In genomic region chr17:21353326-21354010, GRCh38 we compare ENCODE assay signal across 1 cellular context.
TF ChIP-seq lines count a peak whose summit lies in the region.

No MANE protein-coding gene starts in this region.

TF ChIP-seq in IMR-90, 13 proteins besides CTCF, POLR2A, EP300 and RAD21:
- TF ChIP-seq CEBPB (IDR thresholded peaks at IDR 0.05; ENCODE audit: low read depth, low read length) (peak; percentile 76), ELK1 (IDR thresholded peaks at IDR 0.05; ENCODE audit: borderline replicate concordance, low read depth, low read length) (no peak), RFX5 (IDR thresholded peaks at IDR 0.05; ENCODE audit: low read depth, low read length) (no peak), RCOR1 (IDR thresholded peaks at IDR 0.05; ENCODE audit: insufficient replicate concordance, low read length) (no peak), NFE2L2 (IDR thresholded peaks at IDR 0.05; ENCODE audit: low read depth, low read length) (no peak), MAZ (IDR thresholded peaks at IDR 0.05; ENCODE audit: borderline replicate concordance, low read depth, low read length) (no peak)
